18 cellular contexts compared by ENCODE assay signal in the genomic region with DNA sequence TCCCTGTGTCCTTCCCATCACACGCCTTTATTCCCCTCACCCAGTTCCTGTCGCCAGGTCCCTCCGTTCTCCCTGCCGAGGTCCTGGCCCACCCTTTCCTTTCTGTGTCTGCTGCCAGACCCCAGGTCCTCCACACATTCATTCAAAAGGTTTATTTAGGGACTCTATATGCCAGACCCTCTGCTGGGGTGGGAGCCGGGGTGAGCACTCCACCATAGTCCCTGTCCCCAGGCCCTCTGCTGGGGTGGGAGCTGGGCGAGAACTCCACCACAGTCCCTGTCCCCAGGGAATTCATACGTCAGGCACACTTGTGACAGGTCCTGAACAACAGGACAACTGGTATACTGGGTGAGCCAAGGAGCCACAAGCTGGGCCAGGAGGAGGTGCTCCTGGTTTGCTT. TPM values are rescaled to one million over a fixed set of nuclear protein-coding genes. Genes with fewer than 3 reads are reported as not detected.
DNase-seq lines count a peak whose midpoint lies in the region; ATAC-seq, FAIRE-seq and TF ChIP-seq lines count a peak whose summit lies in the region.
"Had no signal": no experiment of that assay in that cellular context is flagged by ENCODE, and none has a peak within 500 bp of the region (broad histone marks: within the 10 kb centered on the region; RNA-seq: fewer than 3 reads in every experiment).

No MANE protein-coding gene starts in this region.

- peak overlapping the region; percentile 7 for H3K27ac Mint-ChIP-seq in central memory CD8-positive, alpha-beta T cell (ENCODE audit: low read depth)
- peak overlapping the region; percentile 51 for H3K27ac Mint-ChIP-seq in neural progenitor cell
- H3K27ac Mint-ChIP-seq: CD4-positive, CD25-positive, alpha-beta regulatory T cell; H9 had no signal

- intact Hi-C loops in kidney (cut with DNase I), result no loop called here

- DNase-seq in central memory CD8-positive, alpha-beta T cell (ENCODE audit: low spot score in 2 of 2), result no peak
- DNase-seq in kidney (peak; percentile 22), neural progenitor cell (ENCODE audit: low spot score) (no peak), kidney glomerular epithelial cell (lab: John Stamatoyannopoulos, UW) (no peak)
- DNase-seq in stimulated activated CD4-positive, alpha-beta T cell treated with anti-CD3 and anti-CD28 coated beads, Interleukin-2, amount 100 ng/mL, for 24 hours, result no peak
- DNase-seq in stimulated activated naive CD4-positive, alpha-beta T cell treated with Interleukin-2 at 50 U/mL for 16 hours (lab: John Stamatoyannopoulos, UW), result no peak
- DNase-seq: ACHN; BE2C; C1 segment of cervical spinal cord; Caco-2; CD4-positive, CD25-positive, alpha-beta regulatory T cell; H9 had no signal

- H3K27me3 ChIP-seq in neural progenitor cell, result no peaks in the 10 kb centered on the region

- H3K36me3 Mint-ChIP-seq in central memory CD8-positive, alpha-beta T cell (ENCODE audit: insufficient read depth), result no peaks in the 10 kb centered on the region
- no peaks in the 10 kb centered on the region for H3K36me3 Mint-ChIP-seq in neural progenitor cell
- H3K36me3 Mint-ChIP-seq: CD4-positive, CD25-positive, alpha-beta regulatory T cell had no signal

- no peak for TF ChIP-seq CTCF in kidney (IDR thresholded peaks at IDR 0.05; ENCODE audit: borderline replicate concordance, extremely low read depth, insufficient read depth)
- TF ChIP-seq CTCF in neural progenitor cell (IDR thresholded peaks at IDR 0.05), result no peak

- H3K27me3 Mint-ChIP-seq in central memory CD8-positive, alpha-beta T cell, result peaks cover 80% of the 10 kb centered on the region
- peaks cover 3% of the 10 kb centered on the region for H3K27me3 Mint-ChIP-seq in neural progenitor cell (ENCODE audit: insufficient read depth, low read depth)

- H4K20me1 ChIP-seq in neural progenitor cell (ENCODE audit: low read depth), result no peaks in the 10 kb centered on the region

- no peak overlapping the region for H3K4me3 ChIP-seq in kidney (ENCODE audit: low read length in 2 of 2)
- H3K4me3 ChIP-seq in neural progenitor cell, result no peak overlapping the region

- H3K9ac ChIP-seq in kidney (ENCODE audit: low read length in 2 of 2), result no peak overlapping the region
- H3K9ac ChIP-seq in neural progenitor cell, result no peak overlapping the region

- H3K4me3 Mint-ChIP-seq in central memory CD8-positive, alpha-beta T cell, result no peak overlapping the region
- no peak overlapping the region for H3K4me3 Mint-ChIP-seq in neural progenitor cell
- H3K4me3 Mint-ChIP-seq: CD4-positive, CD25-positive, alpha-beta regulatory T cell; H9 had no signal

- H3K27ac ChIP-seq in kidney (ENCODE audit: low read depth in 2 of 2, low read length in 2 of 2) (no peak overlapping the region), neural progenitor cell (no peak overlapping the region)

- H3K4me1 ChIP-seq in kidney (ENCODE audit: control insufficient read depth in 1 of 2, insufficient read depth in 1 of 2, low read depth in 1 of 2, low read length in 2 of 2), result no peaks in the 10 kb centered on the region
- H3K4me1 ChIP-seq in neural progenitor cell, result no peaks in the 10 kb centered on the region
- H3K4me1 ChIP-seq: BE2C had no signal

- H2AFZ ChIP-seq in neural progenitor cell (replicated peaks), result no peak overlapping the region

- no peaks in the 10 kb centered on the region for H3K79me2 ChIP-seq in neural progenitor cell (ENCODE audit: low read depth)

- H3K9me3 ChIP-seq in kidney (ENCODE audit: control insufficient read depth in 1 of 2, low read length in 2 of 2) (no peaks in the 10 kb centered on the region), neural progenitor cell (ENCODE audit: low read depth) (no peaks in the 10 kb centered on the region)
- H3K9me3 ChIP-seq: BE2C, Caco-2 had no signal

- H3K4me1 Mint-ChIP-seq in central memory CD8-positive, alpha-beta T cell, result no peaks in the 10 kb centered on the region
- peaks cover 3% of the 10 kb centered on the region for H3K4me1 Mint-ChIP-seq in neural progenitor cell
- H3K4me1 Mint-ChIP-seq: CD4-positive, CD25-positive, alpha-beta regulatory T cell had no signal

- H3K36me3 ChIP-seq in kidney (ENCODE audit: control insufficient read depth in 1 of 2, insufficient read depth in 2 of 2, low read length in 2 of 2), result no peaks in the 10 kb centered on the region
- H3K36me3 ChIP-seq in neural progenitor cell, result no peaks in the 10 kb centered on the region
- H3K36me3 ChIP-seq: BE2C had no signal

- no peaks in the 10 kb centered on the region for H3K9me3 Mint-ChIP-seq in central memory CD8-positive, alpha-beta T cell
- no peaks in the 10 kb centered on the region for H3K9me3 Mint-ChIP-seq in neural progenitor cell
- H3K9me3 Mint-ChIP-seq: H9 had no signal

- FAIRE-seq in kidney (lab: Jason Lieb, UNC), result no peak
- FAIRE-seq: A204.1, D721Med, G401.6, GM12891, GM19239, H1 had no signal

- peaks cover 4% of the 10 kb centered on the region for H3F3A ChIP-seq in neural progenitor cell (ENCODE audit: low read depth)

- ATAC-seq in central memory CD8-positive, alpha-beta T cell (replicated peaks; ENCODE audit: extremely low read depth, poor library complexity, severe bottlenecking), result no peak

- H3K4me2 ChIP-seq in neural progenitor cell, result no peak overlapping the region

RNA-seq across cellular contexts. Expression of a gene that starts 34.4 kb away (rescaled TPM):
- total RNA-seq in kidney, result 33.2 TPM
- polyA plus RNA-seq in kidney (ENCODE audit: insufficient read depth, low read depth, low replicate concordance), result 9.1 TPM
- total RNA-seq in neural progenitor cell (ENCODE audit: low replicate concordance), result 33.6 and 34.6 TPM in 2 replicates
